In genomic region chrX:131571348-131571747, GRCh38 we compare ENCODE assay signal across 23 cellular contexts. TPM values are rescaled to one million over a fixed set of nuclear protein-coding genes. Genes with fewer than 3 reads are reported as not detected.
A peak's percentile ranks its signal among the peaks of the same experiment; 100 is the strongest.
DNase-seq lines count a peak whose midpoint lies in the region; ATAC-seq, FAIRE-seq and TF ChIP-seq lines count a peak whose summit lies in the region.
"Had no signal": no experiment of that assay in that cellular context is flagged by ENCODE, and none has a peak within 500 bp of the region (broad histone marks: within the 10 kb centered on the region; RNA-seq: fewer than 3 reads in every experiment).

No MANE protein-coding gene starts in this region.

- no peak overlapping the region for H2AFZ ChIP-seq in HCT116 (ENCODE audit: low read depth, low read length, poor library complexity, severe bottlenecking)
- H2AFZ ChIP-seq in PC-9: no peak overlapping the region

- peaks cover 12% of the 10 kb centered on the region for H3F3A ChIP-seq in PC-9 (ENCODE audit: insufficient read depth, low read depth)

- no peaks in the 10 kb centered on the region for H3K36me3 Mint-ChIP-seq in Calu3 (ENCODE audit: insufficient read depth, unreplicated experiment)
- H3K36me3 Mint-ChIP-seq: CD4-positive, alpha-beta memory T cell had no signal

- no peaks in the 10 kb centered on the region for H3K27me3 Mint-ChIP-seq in Calu3 (ENCODE audit: unreplicated experiment)

- H3K27ac ChIP-seq in HCT116 (ENCODE audit: low read depth, low read length) (peak overlapping the region; percentile 73; the same call in 1 of the 2 replicates), PC-9 (peak overlapping the region; percentile 42; the same call in 1 of the 2 replicates), esophagus squamous epithelium (no peak overlapping the region)
- H3K27ac ChIP-seq: BLaER1 treated with 17β-estradiol and CSF1 and Interleukin-3, amounts not matched to agents 10 nM and 100 nM; SJSA1 had no signal

- H3K79me2 ChIP-seq in HCT116 (ENCODE audit: insufficient read depth, low read length) (peaks cover 14% of the 10 kb centered on the region; the same call in 1 of the 2 replicates), PC-9 (ENCODE audit: low read depth) (0 out of 2 replicates have a peak, but pooled peaks cover 8% of the 10 kb centered on the region)

- no peak for TF ChIP-seq POLR2A in HCT116 (IDR thresholded peaks at IDR 0.05; ENCODE audit: borderline replicate concordance, extremely low read depth, insufficient read depth, insufficient read length)
- TF ChIP-seq POLR2A in esophagus squamous epithelium (IDR thresholded peaks at IDR 0.05): no peak

- H3K4me3 ChIP-seq in HCT116 (replicated peaks in 1 of 2; ENCODE audit: low read depth in 1 of 2, low read length in 2 of 2) (peak overlapping the region in 1 of 2 experiments; percentile 26; a peak in 1 of 4 replicates), PC-9 (no peak overlapping the region), esophagus squamous epithelium (no peak overlapping the region)
- H3K4me3 ChIP-seq: BLaER1 treated with 17β-estradiol and CSF1 and Interleukin-3, amounts not matched to agents 10 nM and 100 nM; SJSA1 had no signal

- peak; percentile 78 for FAIRE-seq in colon (lab: Jason Lieb, UNC)
- FAIRE-seq: H54, HepG2, RCC 7860 had no signal

- H3K27me3 ChIP-seq in HCT116 (ENCODE audit: insufficient read depth, low read length): no peaks in the 10 kb centered on the region
- no peaks in the 10 kb centered on the region for H3K27me3 ChIP-seq in PC-9 (ENCODE audit: insufficient read depth, low read depth)
- H3K27me3 ChIP-seq in esophagus squamous epithelium: no peaks in the 10 kb centered on the region
- H3K27me3 ChIP-seq: SJSA1 had no signal

- BruUV-seq in HCT116 (replicated peaks; lab: Mats Ljungman, UMichigan): no TSS peak
- no TSS peak for BruUV-seq in PC-9 (replicated peaks; lab: Mats Ljungman, UMichigan)
- BruUV-seq in Calu3 (replicated peaks; lab: Mats Ljungman, UMichigan): no TSS peak

- no peak overlapping the region for H3K27ac Mint-ChIP-seq in Calu3 (ENCODE audit: unreplicated experiment)
- H3K27ac Mint-ChIP-seq: CD4-positive, alpha-beta memory T cell; T-helper 1 cell treated with Interleukin-12 subunit alpha and Interleukin-12 subunit beta and Interleukin-4 antibody, amounts not matched to agents 30 μg/mL and 1 μg/mL, for 36 hours had no signal

- POLR2A ChIA-PET in HCT116 (lab: Charles Lee): no interaction called here
- POLR2A ChIA-PET in PC-9 (lab: Charles Lee; ENCODE audit: unreplicated experiment): no interaction called here

- DNase-seq in HCT116 (ENCODE audit: low read depth, low spot score) (no peak), PC-9 (peak in 1 of 2 experiments; percentile 62), NCI-H524 treated with DMSO at 0.1 percent for 48 hours (lab: John Stamatoyannopoulos, UW) (no peak), NCI-H69 (lab: John Stamatoyannopoulos, UW) (no peak), esophagus squamous epithelium (lab: John Stamatoyannopoulos, UW) (no peak), Calu3 (no peak)
- DNase-seq: Caco-2; CD4-positive, alpha-beta memory T cell; GF-D8; KG1; NCI-H1092 treated with DMSO at 0.1 percent for 48 hours; NCI-H1436 treated with DMSO at 0.1 percent for 48 hours; NCI-H1930; NCI-H748 treated with DMSO at 0.1 percent for 48 hours had no signal

- peaks cover 26 to 36% of the 10 kb centered on the region in 2 experiments for H3K4me1 ChIP-seq in HCT116 (ENCODE audit: control insufficient read depth in 1 of 2, insufficient read depth in 2 of 2, low read length in 2 of 2)
- H3K4me1 ChIP-seq in PC-9 (replicated peaks; ENCODE audit: insufficient read depth): peaks cover 33% of the 10 kb centered on the region
- H3K4me1 ChIP-seq in esophagus squamous epithelium: no peaks in the 10 kb centered on the region
- H3K4me1 ChIP-seq: BLaER1 treated with 17β-estradiol and CSF1 and Interleukin-3, amounts not matched to agents 10 nM and 100 nM; SJSA1 had no signal

- ATAC-seq in HCT116: peak; percentile 31; the same call in 1 of the 2 replicates
- ATAC-seq: HepG2 had no signal

- no peak for TF ChIP-seq RAD21 in HCT116 (IDR thresholded peaks at IDR 0.05; ENCODE audit: low read depth)

- no peaks in the 10 kb centered on the region for H3K36me3 ChIP-seq in HCT116 (ENCODE audit: control insufficient read depth in 1 of 2, insufficient read depth in 2 of 2, low read length in 2 of 2)
- H3K36me3 ChIP-seq in PC-9 (ENCODE audit: low read depth): no peaks in the 10 kb centered on the region
- no peaks in the 10 kb centered on the region for H3K36me3 ChIP-seq in esophagus squamous epithelium
- H3K36me3 ChIP-seq: BLaER1 treated with 17β-estradiol and CSF1 and Interleukin-3, amounts not matched to agents 10 nM and 100 nM; SJSA1 had no signal

- H4K20me1 ChIP-seq in HCT116 (ENCODE audit: insufficient read depth) (no peaks in the 10 kb centered on the region), PC-9 (ENCODE audit: insufficient read depth) (no peaks in the 10 kb centered on the region)
- H4K20me1 ChIP-seq: BLaER1 treated with 17β-estradiol and CSF1 and Interleukin-3, amounts not matched to agents 10 nM and 100 nM had no signal

- intact Hi-C loops in HCT116 (cut with micrococcal nuclease): no loop called here
- intact Hi-C loops in PC-9 (cut with micrococcal nuclease; ENCODE audit: unreplicated experiment): no loop called here
- intact Hi-C loops in esophagus squamous epithelium (cut with DNase I): no loop called here
- intact Hi-C loops in Calu3 (cut with micrococcal nuclease; ENCODE audit: unreplicated experiment): no loop called here

- H3K9me2 ChIP-seq in HCT116 (ENCODE audit: insufficient read depth): no peaks in the 10 kb centered on the region
- H3K9me2 ChIP-seq in PC-9 (ENCODE audit: insufficient read depth): no peaks in the 10 kb centered on the region

- CTCF ChIA-PET in HCT116 (lab: Charles Lee): no interaction called here
- CTCF ChIA-PET in PC-9 (lab: Charles Lee): no interaction called here
- CTCF ChIA-PET in Calu3 (lab: Charles Lee): no interaction called here

- H3K4me1 Mint-ChIP-seq in Calu3 (ENCODE audit: low read depth, unreplicated experiment): no peaks in the 10 kb centered on the region
- H3K4me1 Mint-ChIP-seq: CD4-positive, alpha-beta memory T cell had no signal

- peaks cover 18% of the 10 kb centered on the region for H3K9me3 Mint-ChIP-seq in Calu3 (ENCODE audit: low read depth, unreplicated experiment)
- H3K9me3 Mint-ChIP-seq: CD4-positive, alpha-beta memory T cell; T-helper 1 cell treated with Interleukin-12 subunit alpha and Interleukin-12 subunit beta and Interleukin-4 antibody, amounts not matched to agents 30 μg/mL and 1 μg/mL, for 36 hours had no signal

- RAD21 ChIA-PET in HCT116 (lab: Charles Lee; ENCODE audit: low non-redundant PET in 1 of 2, low total read pairs in 2 of 2, uncharacterized antibody in 2 of 2, unreplicated experiment in 2 of 2): no interaction called here

- no peak overlapping the region for H3K4me3 Mint-ChIP-seq in Calu3 (ENCODE audit: low read depth, unreplicated experiment)
- H3K4me3 Mint-ChIP-seq: CD4-positive, alpha-beta memory T cell; T-helper 1 cell treated with Interleukin-12 subunit alpha and Interleukin-12 subunit beta and Interleukin-4 antibody, amounts not matched to agents 30 μg/mL and 1 μg/mL, for 36 hours had no signal

- TF ChIP-seq CTCF in HCT116 (IDR thresholded peaks at IDR 0.05 in 2 of 3, conservative IDR thresholded peaks at IDR 0.05 in 1 of 3; ENCODE audit: borderline replicate concordance in 1 of 3, insufficient read depth in 1 of 3, low read depth in 2 of 3, low read length in 2 of 3) (no peak), PC-9 (conservative IDR thresholded peaks at IDR 0.05) (no peak), esophagus squamous epithelium (IDR thresholded peaks at IDR 0.05) (no peak), Calu3 (IDR thresholded peaks at IDR 0.05; ENCODE audit: unreplicated experiment) (no peak)

- H3K9me3 ChIP-seq in HCT116 (ENCODE audit: control insufficient read depth in 1 of 2, insufficient read depth in 1 of 2, low read depth in 1 of 2, low read length in 2 of 2): no peaks in the 10 kb centered on the region
- no peaks in the 10 kb centered on the region for H3K9me3 ChIP-seq in PC-9 (ENCODE audit: insufficient read depth, low read depth)
- no peaks in the 10 kb centered on the region for H3K9me3 ChIP-seq in esophagus squamous epithelium
- H3K9me3 ChIP-seq: Caco-2, SJSA1 had no signal

- no peak overlapping the region for H3K9ac ChIP-seq in HCT116 (ENCODE audit: low read length)
- H3K9ac ChIP-seq: BLaER1 treated with 17β-estradiol and CSF1 and Interleukin-3, amounts not matched to agents 10 nM and 100 nM had no signal

- H3K4me2 ChIP-seq in HCT116 (ENCODE audit: low read length) (peak overlapping the region; percentile 69), PC-9 (no peak overlapping the region)
- H3K4me2 ChIP-seq: BLaER1 treated with 17β-estradiol and CSF1 and Interleukin-3, amounts not matched to agents 10 nM and 100 nM had no signal

TF ChIP-seq in HCT116, 20 proteins besides CTCF, POLR2A, EP300 and RAD21 (continues in another document):
- TF ChIP-seq YY1 (IDR thresholded peaks at IDR 0.05; ENCODE audit: extremely low read depth, insufficient replicate concordance, low read depth, low read length): no peak
- TF ChIP-seq SP1 (IDR thresholded peaks at IDR 0.05; ENCODE audit: low read depth): peak; percentile 59
- peak; percentile 75 for TF ChIP-seq FOSL1 (IDR thresholded peaks at IDR 0.05; ENCODE audit: low read depth)
- TF ChIP-seq JUND (IDR thresholded peaks at IDR 0.05): peak; percentile 74

RNA-seq across cellular contexts. Expression of gene OR13H1, which starts 27.5 kb away (rescaled TPM):
- total RNA-seq in HCT116 (2021; ENCODE audit: unreplicated experiment) (not detected), PC-9 (2021) (not detected in 2 replicates), esophagus squamous epithelium (not detected), Calu3 (2022) (not detected in 2 replicates)
- polyA plus RNA-seq in HCT116 (2012): 0.09 and 0.11 TPM in 2 replicates
- total RNA-seq: Caco-2; CD4-positive, alpha-beta memory T cell; Daoy; HepG2; NCI-H460; SJSA1 had no signal
- polyA plus RNA-seq: CD4-positive, alpha-beta memory T cell; HepG2 had no signal

Comparison
In these comparisons a context has a peak if more than half of its experiments do, and no peak if none do; other contexts are left out.
1. H3K27ac ChIP-seq: peak in HCT116 (single experiment) and PC-9 (single experiment); none in esophagus squamous epithelium (0 of 4).